Comparison of ENCODE assay signal across 10 cellular contexts in the genomic region with DNA sequence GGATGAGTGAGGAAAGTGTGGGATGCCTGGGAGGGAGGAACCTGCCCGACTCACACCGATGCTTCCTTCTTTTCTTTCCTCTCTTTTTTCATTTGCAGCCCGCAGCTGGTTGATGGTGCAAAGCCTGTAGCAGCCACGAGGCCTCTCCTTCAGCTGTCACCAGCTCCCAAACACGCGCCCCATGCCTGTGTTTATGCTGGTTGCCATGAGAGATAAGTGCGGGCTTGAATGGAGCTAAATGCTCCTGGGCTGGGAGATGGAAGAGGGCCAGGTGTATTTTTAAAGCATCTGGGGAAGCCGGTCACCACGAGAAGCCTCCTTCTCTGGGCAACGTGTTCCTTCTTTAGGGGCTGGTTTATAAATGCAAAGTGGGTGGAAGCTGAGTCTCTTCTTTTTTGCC. TPM values are rescaled to one million over a fixed set of nuclear protein-coding genes. Genes with fewer than 3 reads are reported as not detected.
DNase-seq lines count a peak whose midpoint lies in the region; ATAC-seq and TF ChIP-seq lines count a peak whose summit lies in the region.
"Had no signal": no experiment of that assay in that cellular context is flagged by ENCODE, and none has a peak within 500 bp of the region (broad histone marks: within the 10 kb centered on the region; RNA-seq: fewer than 3 reads in every experiment).

No MANE protein-coding gene starts in this region.

- H3K27ac Mint-ChIP-seq in HFFc6 = no peak overlapping the region
- H3K27ac Mint-ChIP-seq: activated CD4-positive, alpha-beta T cell treated with anti-CD3 and anti-CD28 coated beads, Interleukin-2, amount 10 ng/mL, durations not matched to agents 24 days and 14 days had no signal

- no peaks in the 10 kb centered on the region for H3K4me1 Mint-ChIP-seq in HFFc6 (ENCODE audit: low read depth)

- no peaks in the 10 kb centered on the region for H3K9me3 ChIP-seq in psoas muscle

- intact Hi-C loops in psoas muscle (cut with DNase I) = loop anchor here in 1 of 2 donors (5.0 kb wide), 1 partner anchor 45 kb away; no protein-coding TSS in a partner anchor

- 5 to 8% (median 6%) methylated on average over 10 of the region's 10 CpGs for WGBS in psoas muscle, 3 donors

- H3K27me3 ChIP-seq in psoas muscle (ENCODE audit: insufficient read depth in 3 of 3, low read length in 2 of 3) = no peaks in the 10 kb centered on the region

- TF ChIP-seq CTCF in HFFc6 (IDR thresholded peaks at IDR 0.05) (no peak), psoas muscle (IDR thresholded peaks at IDR 0.05) (no peak)

- H3K4me3 Mint-ChIP-seq in HFFc6 = no peak overlapping the region
- H3K4me3 Mint-ChIP-seq: activated CD4-positive, alpha-beta T cell treated with anti-CD3 and anti-CD28 coated beads, Interleukin-2, amount 10 ng/mL, durations not matched to agents 24 days and 14 days had no signal

- no peak overlapping the region for H3K4me3 ChIP-seq in psoas muscle

- peaks cover 52% of the 10 kb centered on the region for H3K4me1 ChIP-seq in psoas muscle

- no peaks in the 10 kb centered on the region for H3K36me3 ChIP-seq in psoas muscle (ENCODE audit: insufficient read depth in 1 of 2, low read depth in 1 of 2)

- no peaks in the 10 kb centered on the region for H3K9me3 Mint-ChIP-seq in HFFc6
- H3K9me3 Mint-ChIP-seq: activated CD4-positive, alpha-beta T cell treated with anti-CD3 and anti-CD28 coated beads, Interleukin-2, amount 10 ng/mL, durations not matched to agents 24 days and 14 days had no signal

- DNase-seq in HFFc6 = peak; percentile 39
- peak; percentile 87 for DNase-seq in NCI-H2227 (lab: John Stamatoyannopoulos, UW; ENCODE audit: unreplicated experiment)
- peak; percentile 7 for DNase-seq in globus pallidus (ENCODE audit: low spot score)
- peak; percentile 43 to 79 for DNase-seq in psoas muscle
- no peak for DNase-seq in HUDEP-2 (lab: John Stamatoyannopoulos, UW; ENCODE audit: unreplicated experiment in 76 of 76)
- DNase-seq in T-helper 2 cell = no peak
- DNase-seq in activated effector memory CD4-positive, alpha-beta T cell treated with Interleukin-2 at 50 U/mL for 16 hours = no peak
- no peak for DNase-seq in islet precursor cell
- DNase-seq: activated CD4-positive, alpha-beta T cell treated with anti-CD3 and anti-CD28 coated beads, Interleukin-2, amount 10 ng/mL, durations not matched to agents 24 days and 14 days had no signal

- H3K27me3 Mint-ChIP-seq in HFFc6 (ENCODE audit: insufficient read depth) = peaks cover 30% of the 10 kb centered on the region
- H3K27me3 Mint-ChIP-seq: activated CD4-positive, alpha-beta T cell treated with anti-CD3 and anti-CD28 coated beads, Interleukin-2, amount 10 ng/mL, durations not matched to agents 24 days and 14 days had no signal

- peak overlapping the region; percentile 70 for H3K27ac ChIP-seq in psoas muscle

- peak; percentile 69 to 84 (median 79) for ATAC-seq in psoas muscle
- ATAC-seq: Panc1 had no signal

- no peaks in the 10 kb centered on the region for H3K36me3 Mint-ChIP-seq in HFFc6 (ENCODE audit: low read depth)

RNA-seq across cellular contexts. Expression of a gene that starts 9.3 kb away (rescaled TPM):
- total RNA-seq in HFFc6 (2021; fragmentation: NEBNext Ultra II Directional; extraction: Animal tissue kit (Norgen Biotek cat#: 25700)) = under 1 TPM; 0.17 to 0.54 (median 0.29) TPM
- total RNA-seq in psoas muscle = 10 to 100 TPM in 2 of 4 donors, 1 to 10 TPM in 2; 4.6 to 18.2 (median 11.1) TPM
- polyA plus RNA-seq in psoas muscle = 10 to 100 TPM in 1 of 3 donors, 1 to 10 TPM in 2; 6.9 to 12.3 (median 9.7) TPM

Comparison
In these comparisons a context has a peak if more than half of its experiments do, and no peak if none do; other contexts are left out.
1. DNase-seq: peak in HFFc6 (single experiment), NCI-H2227 (single experiment), globus pallidus (single experiment) and psoas muscle (2 of 2); none in HUDEP-2 (0 of 76), T-helper 2 cell (0 of 5), activated effector memory CD4-positive, alpha-beta T cell treated with Interleukin-2 at 50 U/mL for 16 hours (single experiment) and islet precursor cell (single experiment).